In genomic region chr9:36188212-36188611, GRCh38 we compare ENCODE assay signal across 24 cellular contexts. TPM values are rescaled to one million over a fixed set of nuclear protein-coding genes. Genes with fewer than 3 reads are reported as not detected.
"Had no signal": no experiment of that assay in that cellular context is flagged by ENCODE, and none has a peak within 500 bp of the region (broad histone marks: within the 10 kb centered on the region; RNA-seq: fewer than 3 reads in every experiment).

No MANE protein-coding gene starts in this region.

- H3K9me3 Mint-ChIP-seq: activated naive CD4-positive, alpha-beta T cell treated with anti-CD3 and anti-CD28 coated beads, Interleukin-2, amount 10 ng/mL, durations not matched to agents 7 days and 5 days; activated naive CD8-positive, alpha-beta T cell treated with anti-CD3 and anti-CD28 coated beads for 36 hours; activated T-cell treated with anti-CD3 and anti-CD28 coated beads, Interleukin-2, amount 50 U/mL, for 4 hours; activated T-helper 2 cell treated with anti-CD3 and anti-CD28 coated beads, Interferon-gamma antibody, Interleukin-2, Interleukin-4, amounts not matched to agents 10 μg/mL and 5 μg/mL and 100 μg/mL, durations not matched to agents 14 hours and 24 hours and 36 hours; IgD-negative memory B cell had no signal

- DNase-seq: activated CD4-positive, alpha-beta T cell treated with anti-CD3 and anti-CD28 coated beads for 4 hours; activated CD8-positive, alpha-beta memory T cell treated with anti-CD3 and anti-CD28 coated beads, Interleukin-2, amount 10 ng/mL, durations not matched to agents 7 days and 5 days; activated gamma-delta T cell treated with Interleukin-2 at 50 U/mL for 16 hours; activated naive CD4-positive, alpha-beta T cell treated with anti-CD3 and anti-CD28 coated beads, Interleukin-2, amount 10 ng/mL, durations not matched to agents 7 days and 5 days; activated naive CD8-positive, alpha-beta T cell treated with anti-CD3 and anti-CD28 coated beads for 36 hours; activated T-cell treated with anti-CD3 and anti-CD28 coated beads, Interleukin-2, amount 50 U/mL, for 4 hours; aorta; body of pancreas; KG1; NCI-H1048; NCI-H146; NCI-H187 treated with DMSO at 0.1 percent for 48 hours; NCI-H2081 treated with DMSO at 0.1 percent for 48 hours; NCI-H446; NCI-H524; Peyer's patch; Right ventricle myocardium superior; SJCRH30; SW 1271 had no signal

- ATAC-seq: activated CD4-positive, CD25-positive, alpha-beta regulatory T cell treated with anti-CD3 and anti-CD28 coated beads, Interleukin-2, amount 50 U/mL, for 24 hours; activated CD8-positive, alpha-beta memory T cell treated with anti-CD3 and anti-CD28 coated beads, Interleukin-2, amount 10 ng/mL, durations not matched to agents 7 days and 5 days; activated T-cell treated with anti-CD3 and anti-CD28 coated beads, Interleukin-2, amount 50 U/mL, for 4 hours; body of pancreas; SK-N-SH treated with all-trans-retinoic acid at 6 μM for 48 hours had no signal

- H3K27me3 Mint-ChIP-seq: IgD-negative memory B cell had no signal

- H3K4me3 Mint-ChIP-seq: activated CD8-positive, alpha-beta memory T cell treated with anti-CD3 and anti-CD28 coated beads, Interleukin-2, amount 10 ng/mL, durations not matched to agents 7 days and 5 days; activated naive CD4-positive, alpha-beta T cell treated with anti-CD3 and anti-CD28 coated beads, Interleukin-2, amount 10 ng/mL, durations not matched to agents 7 days and 5 days; activated naive CD8-positive, alpha-beta T cell treated with anti-CD3 and anti-CD28 coated beads for 36 hours; activated T-cell treated with anti-CD3 and anti-CD28 coated beads, Interleukin-2, amount 50 U/mL, for 4 hours had no signal

- H3K27ac Mint-ChIP-seq: activated CD8-positive, alpha-beta memory T cell treated with anti-CD3 and anti-CD28 coated beads, Interleukin-2, amount 10 ng/mL, durations not matched to agents 7 days and 5 days; activated naive CD4-positive, alpha-beta T cell treated with anti-CD3 and anti-CD28 coated beads, Interleukin-2, amount 10 ng/mL, durations not matched to agents 7 days and 5 days; activated naive CD8-positive, alpha-beta T cell treated with anti-CD3 and anti-CD28 coated beads for 36 hours; activated T-helper 2 cell treated with anti-CD3 and anti-CD28 coated beads, Interferon-gamma antibody, Interleukin-2, Interleukin-4, amounts not matched to agents 10 μg/mL and 5 μg/mL and 100 μg/mL, durations not matched to agents 14 hours and 24 hours and 36 hours had no signal

- H3K36me3 Mint-ChIP-seq: IgD-negative memory B cell had no signal

RNA-seq across cellular contexts. Expression of gene CCIN, which starts 19.0 kb away (rescaled TPM):
- total RNA-seq: activated naive CD8-positive, alpha-beta T cell treated with anti-CD3 and anti-CD28 coated beads for 36 hours; activated T-cell treated with anti-CD3 and anti-CD28 coated beads, Interleukin-2, amount 50 U/mL, for 4 hours; activated T-helper 2 cell treated with anti-CD3 and anti-CD28 coated beads, Interferon-gamma antibody, Interleukin-2, Interleukin-4, amounts not matched to agents 10 μg/mL and 5 μg/mL and 100 μg/mL, durations not matched to agents 14 hours and 24 hours and 36 hours; body of pancreas; bronchial epithelial cell; Peyer's patch; Right ventricle myocardium superior had no signal
